In the genomic region with DNA sequence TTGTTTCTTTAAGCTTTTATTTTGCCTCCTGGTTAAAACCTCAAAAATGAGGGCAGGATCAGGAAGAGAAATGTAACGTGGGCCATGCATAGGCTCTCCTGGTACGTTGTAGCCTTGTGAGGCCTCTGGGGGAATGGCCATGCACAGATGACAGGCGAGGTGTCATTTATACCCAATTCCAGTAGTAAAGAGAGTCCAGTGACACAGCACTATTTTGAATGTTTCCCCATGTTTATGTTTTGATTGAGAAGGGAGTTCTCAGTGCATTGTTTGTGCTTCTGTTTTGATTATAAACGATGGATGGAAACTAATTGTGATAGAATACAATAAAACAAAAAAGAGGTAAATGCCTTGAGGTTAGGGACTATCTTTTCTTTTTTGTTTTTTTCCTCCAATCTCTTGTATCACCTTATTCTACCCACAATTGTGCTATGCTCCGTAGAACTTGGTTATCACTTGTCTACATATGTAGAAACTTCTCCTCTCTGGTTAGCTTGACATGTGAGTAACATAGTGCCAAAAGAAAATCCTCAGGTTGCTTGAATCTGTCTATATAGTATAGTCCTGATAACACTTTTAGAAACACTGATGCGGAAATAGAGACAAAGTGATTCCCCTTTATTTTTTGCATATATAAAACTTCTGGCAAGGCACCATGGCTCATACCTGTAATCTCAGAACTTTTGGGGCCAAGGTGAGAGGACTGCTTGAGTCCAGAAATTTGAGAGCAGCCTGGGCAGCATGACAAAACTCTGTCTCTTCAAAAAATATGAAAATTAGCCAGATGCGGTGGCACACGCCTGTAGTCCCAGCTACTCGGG, we compare ENCODE assay signal across 2 cellular contexts.
TF ChIP-seq lines count a peak whose summit lies in the region.

No MANE protein-coding gene starts in this region.

TF ChIP-seq in A549, 52 proteins besides CTCF, POLR2A, EP300 and RAD21:
- TF ChIP-seq RARB (CRISPR knock-in tag; IDR thresholded peaks at IDR 0.05) = no peak
- no peak for TF ChIP-seq SREBF2 (IDR thresholded peaks at IDR 0.05)
- TF ChIP-seq MYC (IDR thresholded peaks at IDR 0.05; ENCODE audit: borderline replicate concordance, low read length) = no peak
- TF ChIP-seq HOXB5 (CRISPR knock-in tag; IDR thresholded peaks at IDR 0.05) = no peak
- TF ChIP-seq JUNB (IDR thresholded peaks at IDR 0.05) = no peak
- TF ChIP-seq, protein P1, sequence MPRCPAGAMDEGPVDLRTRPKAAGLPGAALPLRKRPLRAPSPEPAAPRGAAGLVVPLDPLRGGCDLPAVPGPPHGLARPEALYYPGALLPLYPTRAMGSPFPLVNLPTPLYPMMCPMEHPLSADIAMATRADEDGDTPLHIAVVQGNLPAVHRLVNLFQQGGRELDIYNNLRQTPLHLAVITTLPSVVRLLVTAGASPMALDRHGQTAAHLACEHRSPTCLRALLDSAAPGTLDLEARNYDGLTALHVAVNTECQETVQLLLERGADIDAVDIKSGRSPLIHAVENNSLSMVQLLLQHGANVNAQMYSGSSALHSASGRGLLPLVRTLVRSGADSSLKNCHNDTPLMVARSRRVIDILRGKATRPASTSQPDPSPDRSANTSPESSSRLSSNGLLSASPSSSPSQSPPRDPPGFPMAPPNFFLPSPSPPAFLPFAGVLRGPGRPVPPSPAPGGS (IDR thresholded peaks at IDR 0.05) = no peak
- TF ChIP-seq NR3C1 (IDR thresholded peaks at IDR 0.05) = no peak
- TF ChIP-seq ZFP36 (IDR thresholded peaks at IDR 0.05; ENCODE audit: borderline replicate concordance, partially characterized antibody) = no peak
- TF ChIP-seq CBX8 (IDR thresholded peaks at IDR 0.05) = no peak
- TF ChIP-seq HDAC2 (IDR thresholded peaks at IDR 0.05) = no peak
- no peak for TF ChIP-seq POLR2AphosphoS2 (conservative IDR thresholded peaks at IDR 0.05; ENCODE audit: low read length)
- TF ChIP-seq MAZ (IDR thresholded peaks at IDR 0.05; ENCODE audit: borderline replicate concordance, low read depth, low read length) = no peak
- TF ChIP-seq HEYL (CRISPR knock-in tag; IDR thresholded peaks at IDR 0.05) = no peak
- TF ChIP-seq KDM1A (IDR thresholded peaks at IDR 0.05; ENCODE audit: low read depth) = no peak
- no peak for TF ChIP-seq NFE2L2 (conservative IDR thresholded peaks at IDR 0.05; ENCODE audit: low read length)
- no peak for TF ChIP-seq PHF8 (IDR thresholded peaks at IDR 0.05; ENCODE audit: borderline replicate concordance, low read depth)

TF ChIP-seq in H1, 55 proteins besides CTCF, POLR2A, EP300 and RAD21:
- TF ChIP-seq, protein P2, sequence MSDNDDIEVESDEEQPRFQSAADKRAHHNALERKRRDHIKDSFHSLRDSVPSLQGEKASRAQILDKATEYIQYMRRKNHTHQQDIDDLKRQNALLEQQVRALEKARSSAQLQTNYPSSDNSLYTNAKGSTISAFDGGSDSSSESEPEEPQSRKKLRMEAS (IDR thresholded peaks at IDR 0.05) = no peak
- TF ChIP-seq EGR1 (IDR thresholded peaks at IDR 0.05; ENCODE audit: borderline replicate concordance, low read depth, low read length) (no peak), TAF7 (optimal IDR thresholded peaks at IDR 0.05; ENCODE audit: borderline replicate concordance, low read depth, low read length) (no peak), PHF8 (conservative IDR thresholded peaks at IDR 0.05; ENCODE audit: low read depth, low read length) (no peak), SRF (IDR thresholded peaks at IDR 0.05; ENCODE audit: low read depth, low read length) (no peak), SIRT6 (IDR thresholded peaks at IDR 0.05; ENCODE audit: low read length) (no peak), CBX5 (IDR thresholded peaks at IDR 0.05; ENCODE audit: low read depth, low read length) (no peak), POLR2AphosphoS5 (IDR thresholded peaks at IDR 0.05; ENCODE audit: low read depth, low read length) (no peak), SIX5 (IDR thresholded peaks at IDR 0.05; ENCODE audit: low read depth, low read length) (no peak), JUN (IDR thresholded peaks at IDR 0.05; ENCODE audit: low read depth, low read length) (no peak), POU5F1 (IDR thresholded peaks at IDR 0.05; ENCODE audit: low read depth, low read length) (no peak), YY1 (IDR thresholded peaks at IDR 0.05; ENCODE audit: low read depth, low read length) (no peak), CREB1 (IDR thresholded peaks at IDR 0.05) (no peak), SUZ12 (IDR thresholded peaks at IDR 0.05; ENCODE audit: low read length) (no peak), CBX8 (IDR thresholded peaks at IDR 0.05; ENCODE audit: borderline replicate concordance, low read depth, low read length) (no peak), TBP (IDR thresholded peaks at IDR 0.05; ENCODE audit: low read depth, low read length) (no peak)
- TF ChIP-seq, protein P3, sequence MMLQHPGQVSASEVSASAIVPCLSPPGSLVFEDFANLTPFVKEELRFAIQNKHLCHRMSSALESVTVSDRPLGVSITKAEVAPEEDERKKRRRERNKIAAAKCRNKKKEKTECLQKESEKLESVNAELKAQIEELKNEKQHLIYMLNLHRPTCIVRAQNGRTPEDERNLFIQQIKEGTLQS (IDR thresholded peaks at IDR 0.05; ENCODE audit: insufficient read depth, low read depth, low read length) = no peak
- TF ChIP-seq, protein P4, sequence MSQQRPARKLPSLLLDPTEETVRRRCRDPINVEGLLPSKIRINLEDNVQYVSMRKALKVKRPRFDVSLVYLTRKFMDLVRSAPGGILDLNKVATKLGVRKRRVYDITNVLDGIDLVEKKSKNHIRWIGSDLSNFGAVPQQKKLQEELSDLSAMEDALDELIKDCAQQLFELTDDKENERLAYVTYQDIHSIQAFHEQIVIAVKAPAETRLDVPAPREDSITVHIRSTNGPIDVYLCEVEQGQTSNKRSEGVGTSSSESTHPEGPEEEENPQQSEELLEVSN (IDR thresholded peaks at IDR 0.05) = no peak
- TF ChIP-seq, protein P5, sequence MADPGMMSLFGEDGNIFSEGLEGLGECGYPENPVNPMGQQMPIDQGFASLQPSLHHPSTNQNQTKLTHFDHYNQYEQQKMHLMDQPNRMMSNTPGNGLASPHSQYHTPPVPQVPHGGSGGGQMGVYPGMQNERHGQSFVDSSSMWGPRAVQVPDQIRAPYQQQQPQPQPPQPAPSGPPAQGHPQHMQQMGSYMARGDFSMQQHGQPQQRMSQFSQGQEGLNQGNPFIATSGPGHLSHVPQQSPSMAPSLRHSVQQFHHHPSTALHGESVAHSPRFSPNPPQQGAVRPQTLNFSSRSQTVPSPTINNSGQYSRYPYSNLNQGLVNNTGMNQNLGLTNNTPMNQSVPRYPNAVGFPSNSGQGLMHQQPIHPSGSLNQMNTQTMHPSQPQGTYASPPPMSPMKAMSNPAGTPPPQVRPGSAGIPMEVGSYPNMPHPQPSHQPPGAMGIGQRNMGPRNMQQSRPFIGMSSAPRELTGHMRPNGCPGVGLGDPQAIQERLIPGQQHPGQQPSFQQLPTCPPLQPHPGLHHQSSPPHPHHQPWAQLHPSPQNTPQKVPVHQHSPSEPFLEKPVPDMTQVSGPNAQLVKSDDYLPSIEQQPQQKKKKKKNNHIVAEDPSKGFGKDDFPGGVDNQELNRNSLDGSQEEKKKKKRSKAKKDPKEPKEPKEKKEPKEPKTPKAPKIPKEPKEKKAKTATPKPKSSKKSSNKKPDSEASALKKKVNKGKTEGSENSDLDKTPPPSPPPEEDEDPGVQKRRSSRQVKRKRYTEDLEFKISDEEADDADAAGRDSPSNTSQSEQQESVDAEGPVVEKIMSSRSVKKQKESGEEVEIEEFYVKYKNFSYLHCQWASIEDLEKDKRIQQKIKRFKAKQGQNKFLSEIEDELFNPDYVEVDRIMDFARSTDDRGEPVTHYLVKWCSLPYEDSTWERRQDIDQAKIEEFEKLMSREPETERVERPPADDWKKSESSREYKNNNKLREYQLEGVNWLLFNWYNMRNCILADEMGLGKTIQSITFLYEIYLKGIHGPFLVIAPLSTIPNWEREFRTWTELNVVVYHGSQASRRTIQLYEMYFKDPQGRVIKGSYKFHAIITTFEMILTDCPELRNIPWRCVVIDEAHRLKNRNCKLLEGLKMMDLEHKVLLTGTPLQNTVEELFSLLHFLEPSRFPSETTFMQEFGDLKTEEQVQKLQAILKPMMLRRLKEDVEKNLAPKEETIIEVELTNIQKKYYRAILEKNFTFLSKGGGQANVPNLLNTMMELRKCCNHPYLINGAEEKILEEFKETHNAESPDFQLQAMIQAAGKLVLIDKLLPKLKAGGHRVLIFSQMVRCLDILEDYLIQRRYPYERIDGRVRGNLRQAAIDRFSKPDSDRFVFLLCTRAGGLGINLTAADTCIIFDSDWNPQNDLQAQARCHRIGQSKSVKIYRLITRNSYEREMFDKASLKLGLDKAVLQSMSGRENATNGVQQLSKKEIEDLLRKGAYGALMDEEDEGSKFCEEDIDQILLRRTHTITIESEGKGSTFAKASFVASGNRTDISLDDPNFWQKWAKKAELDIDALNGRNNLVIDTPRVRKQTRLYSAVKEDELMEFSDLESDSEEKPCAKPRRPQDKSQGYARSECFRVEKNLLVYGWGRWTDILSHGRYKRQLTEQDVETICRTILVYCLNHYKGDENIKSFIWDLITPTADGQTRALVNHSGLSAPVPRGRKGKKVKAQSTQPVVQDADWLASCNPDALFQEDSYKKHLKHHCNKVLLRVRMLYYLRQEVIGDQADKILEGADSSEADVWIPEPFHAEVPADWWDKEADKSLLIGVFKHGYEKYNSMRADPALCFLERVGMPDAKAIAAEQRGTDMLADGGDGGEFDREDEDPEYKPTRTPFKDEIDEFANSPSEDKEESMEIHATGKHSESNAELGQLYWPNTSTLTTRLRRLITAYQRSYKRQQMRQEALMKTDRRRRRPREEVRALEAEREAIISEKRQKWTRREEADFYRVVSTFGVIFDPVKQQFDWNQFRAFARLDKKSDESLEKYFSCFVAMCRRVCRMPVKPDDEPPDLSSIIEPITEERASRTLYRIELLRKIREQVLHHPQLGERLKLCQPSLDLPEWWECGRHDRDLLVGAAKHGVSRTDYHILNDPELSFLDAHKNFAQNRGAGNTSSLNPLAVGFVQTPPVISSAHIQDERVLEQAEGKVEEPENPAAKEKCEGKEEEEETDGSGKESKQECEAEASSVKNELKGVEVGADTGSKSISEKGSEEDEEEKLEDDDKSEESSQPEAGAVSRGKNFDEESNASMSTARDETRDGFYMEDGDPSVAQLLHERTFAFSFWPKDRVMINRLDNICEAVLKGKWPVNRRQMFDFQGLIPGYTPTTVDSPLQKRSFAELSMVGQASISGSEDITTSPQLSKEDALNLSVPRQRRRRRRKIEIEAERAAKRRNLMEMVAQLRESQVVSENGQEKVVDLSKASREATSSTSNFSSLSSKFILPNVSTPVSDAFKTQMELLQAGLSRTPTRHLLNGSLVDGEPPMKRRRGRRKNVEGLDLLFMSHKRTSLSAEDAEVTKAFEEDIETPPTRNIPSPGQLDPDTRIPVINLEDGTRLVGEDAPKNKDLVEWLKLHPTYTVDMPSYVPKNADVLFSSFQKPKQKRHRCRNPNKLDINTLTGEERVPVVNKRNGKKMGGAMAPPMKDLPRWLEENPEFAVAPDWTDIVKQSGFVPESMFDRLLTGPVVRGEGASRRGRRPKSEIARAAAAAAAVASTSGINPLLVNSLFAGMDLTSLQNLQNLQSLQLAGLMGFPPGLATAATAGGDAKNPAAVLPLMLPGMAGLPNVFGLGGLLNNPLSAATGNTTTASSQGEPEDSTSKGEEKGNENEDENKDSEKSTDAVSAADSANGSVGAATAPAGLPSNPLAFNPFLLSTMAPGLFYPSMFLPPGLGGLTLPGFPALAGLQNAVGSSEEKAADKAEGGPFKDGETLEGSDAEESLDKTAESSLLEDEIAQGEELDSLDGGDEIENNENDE (IDR thresholded peaks at IDR 0.05; ENCODE audit: insufficient replicate concordance, low read length) = no peak
